In genomic region chr6:132798820-132799538, GRCh38 we compare ENCODE assay signal across 8 cellular contexts. TPM values are rescaled to one million over a fixed set of nuclear protein-coding genes. Genes with fewer than 3 reads are reported as not detected.
DNase-seq lines count a peak whose midpoint lies in the region; ATAC-seq and TF ChIP-seq lines count a peak whose summit lies in the region.

No MANE protein-coding gene starts in this region.

- 18% methylated on average over 17 of the region's 17 CpGs for WGBS in right cardiac atrium
- WGBS in psoas muscle, 3 donors, result 14 to 19% (median 16%) methylated on average over 17 of the region's 17 CpGs

- H3K4me2 ChIP-seq in Loucy (ENCODE audit: low read depth, low read length, poor library complexity, severe bottlenecking) (no peak overlapping the region), SU-DHL-6 (ENCODE audit: low read depth, low read length, poor library complexity, severe bottlenecking) (no peak overlapping the region)

- in situ Hi-C loops in HAP-1 (cut with MboI; ENCODE audit: low sequenced_read_pairs), result loop anchor here (25.0 kb wide), 1 partner anchor 512 kb away; no protein-coding TSS in a partner anchor

- DNase-seq in GM12864 (ENCODE audit: low read depth) (peak; percentile 76), HAP-1 (ENCODE audit: low spot score in 2 of 2) (peak; percentile 79 to 84), amniotic stem cell (lab: John Stamatoyannopoulos, UW) (peak; percentile 24), right cardiac atrium (peak; percentile 70 to 85 (median 75)), psoas muscle (peak; percentile 50 to 76), posterior vena cava (ENCODE audit: low spot score) (no peak)

- H3K79me2 ChIP-seq in Loucy (ENCODE audit: insufficient read depth, low read length) (no peaks in the 10 kb centered on the region), SU-DHL-6 (ENCODE audit: insufficient read depth, low read length) (no peaks in the 10 kb centered on the region)

- TF ChIP-seq CTCF in GM12864 (IDR thresholded peaks at IDR 0.05; ENCODE audit: low read depth, low read length, missing control alignments) (peak; percentile 83), Loucy (conservative IDR thresholded peaks at IDR 0.05; ENCODE audit: low read length) (peak; percentile 91), SU-DHL-6 (IDR thresholded peaks at IDR 0.05; ENCODE audit: insufficient read depth, low read length, poor library complexity, severe bottlenecking) (peak; percentile 86), psoas muscle (IDR thresholded peaks at IDR 0.05) (peak; percentile 72)

- H3K4me1 ChIP-seq in HAP-1, result peaks cover 3% of the 10 kb centered on the region
- H3K4me1 ChIP-seq in Loucy (ENCODE audit: insufficient read depth, low read length, poor library complexity, severe bottlenecking), result peaks cover 5% of the 10 kb centered on the region
- no peaks in the 10 kb centered on the region for H3K4me1 ChIP-seq in right cardiac atrium (ENCODE audit: control insufficient read depth, insufficient read depth, low read length)
- no peaks in the 10 kb centered on the region for H3K4me1 ChIP-seq in psoas muscle

- H3K4me3 ChIP-seq in GM12864 (ENCODE audit: low read depth, low read length), result peak overlapping the region; percentile 72
- H3K4me3 ChIP-seq in HAP-1, result peak overlapping the region; percentile 68
- peak overlapping the region; percentile 91 for H3K4me3 ChIP-seq in Loucy (ENCODE audit: low read length, poor library complexity, severe bottlenecking)
- peak overlapping the region; percentile 64 for H3K4me3 ChIP-seq in SU-DHL-6 (ENCODE audit: insufficient read depth, low read length, poor library complexity, severe bottlenecking)
- peak overlapping the region; percentile 93 for H3K4me3 ChIP-seq in right cardiac atrium (ENCODE audit: low read length)
- H3K4me3 ChIP-seq in psoas muscle, result peak overlapping the region; percentile 72

- no peaks in the 10 kb centered on the region for H4K20me1 ChIP-seq in Loucy (ENCODE audit: insufficient read depth, low read length, poor library complexity, severe bottlenecking)
- no peaks in the 10 kb centered on the region for H4K20me1 ChIP-seq in SU-DHL-6 (ENCODE audit: low read depth, low read length)

- peak; percentile 88 to 91 for ATAC-seq in right cardiac atrium
- peak; percentile 84 to 93 (median 89) for ATAC-seq in psoas muscle

- H3K9me2 ChIP-seq in Loucy (replicated peaks; ENCODE audit: low read depth, low read length) (no peaks in the 10 kb centered on the region), SU-DHL-6 (replicated peaks; ENCODE audit: insufficient read depth, low read length) (no peaks in the 10 kb centered on the region)

- H3K9me3 ChIP-seq in HAP-1, result no peaks in the 10 kb centered on the region
- H3K9me3 ChIP-seq in Loucy (ENCODE audit: insufficient read depth, low read depth, low read length), result no peaks in the 10 kb centered on the region
- no peaks in the 10 kb centered on the region for H3K9me3 ChIP-seq in SU-DHL-6 (ENCODE audit: insufficient read depth, low read length)
- H3K9me3 ChIP-seq in right cardiac atrium (ENCODE audit: control insufficient read depth, low read length), result no peaks in the 10 kb centered on the region
- peaks cover 9% of the 10 kb centered on the region for H3K9me3 ChIP-seq in psoas muscle

- H3K27ac ChIP-seq in SU-DHL-6 (ENCODE audit: low read depth, low read length) (0 out of 2 replicates have a peak overlapping the region, but pooled peaks have one; percentile 14), right cardiac atrium (ENCODE audit: low read length) (no peak overlapping the region), psoas muscle (no peak overlapping the region)

- H2AFZ ChIP-seq in Loucy (ENCODE audit: low read length) (peak overlapping the region; percentile 99), SU-DHL-6 (ENCODE audit: low read depth, low read length, severe bottlenecking) (no peak overlapping the region)

- intact Hi-C loops in right cardiac atrium (cut with DNase I), result loop anchor here in 2 of 4 donors (10.0 kb wide), 2 partner anchors 264 to 274 kb away; partner anchors contain the start of gene TAAR9 (in 1 of the 2)
- intact Hi-C loops in psoas muscle (cut with DNase I), result loop anchor here in 1 of 2 donors (5.0 kb wide), 2 partner anchors 127 to 267 kb away; no protein-coding TSS in a partner anchor
- intact Hi-C loops in posterior vena cava (cut with DNase I), result no loop called here

- H3K9ac ChIP-seq in Loucy (ENCODE audit: low read depth, low read length, poor library complexity, severe bottlenecking), result peak overlapping the region; percentile 80
- H3K9ac ChIP-seq in SU-DHL-6 (ENCODE audit: low read length), result peak overlapping the region; percentile 71; the same call in 1 of the 2 replicates

- H3K27me3 ChIP-seq in HAP-1 (ENCODE audit: low read depth) (no peaks in the 10 kb centered on the region), Loucy (ENCODE audit: insufficient read depth, low read length, poor library complexity, severe bottlenecking) (no peaks in the 10 kb centered on the region), SU-DHL-6 (ENCODE audit: low read length) (no peaks in the 10 kb centered on the region), right cardiac atrium (ENCODE audit: control insufficient read depth, insufficient read depth) (no peaks in the 10 kb centered on the region), psoas muscle (ENCODE audit: insufficient read depth in 3 of 3, low read length in 2 of 3) (no peaks in the 10 kb centered on the region)

- H3F3A ChIP-seq in Loucy (ENCODE audit: low read depth) (no peaks in the 10 kb centered on the region), SU-DHL-6 (ENCODE audit: insufficient read depth) (peaks cover 9% of the 10 kb centered on the region; the same call in 1 of the 2 replicates)

- peaks cover 6% of the 10 kb centered on the region for H3K36me3 ChIP-seq in HAP-1 (replicated peaks)
- H3K36me3 ChIP-seq in Loucy (ENCODE audit: insufficient read depth, low read length), result no peaks in the 10 kb centered on the region
- no peaks in the 10 kb centered on the region for H3K36me3 ChIP-seq in SU-DHL-6 (ENCODE audit: low read length)
- H3K36me3 ChIP-seq in psoas muscle (ENCODE audit: insufficient read depth in 1 of 2, low read depth in 1 of 2), result peaks cover 0 to 15% of the 10 kb centered on the region in 2 donors

RNA-seq across cellular contexts. Expression of gene SLC18B1, which starts 0.5 kb away (rescaled TPM):
- total RNA-seq in right cardiac atrium (1 to 10 TPM; 4.5 to 5.9 (median 5.3) TPM), psoas muscle (1 to 10 TPM in 2 of 4 donors, under 1 TPM in 2; 0.69 to 2.2 (median 1.3) TPM), posterior vena cava (10 to 100 TPM in 1 of 2 donors, 1 to 10 TPM in 1; 6.7 to 10.3 TPM)
- polyA plus RNA-seq in right cardiac atrium (3.1 TPM), psoas muscle (1 to 10 TPM; 1.1 to 2.0 (median 1.3) TPM)

RNA-seq across cellular contexts. Expression of gene RPS12, which starts 15.4 kb away (rescaled TPM):
- 100 to 1,000 TPM; 554 to 686 (median 627) TPM for total RNA-seq in right cardiac atrium
- polyA plus RNA-seq in right cardiac atrium, result 1,063 TPM
- total RNA-seq in psoas muscle, result 100 to 1,000 TPM; 426 to 649 (median 594) TPM
- 1,000 to 10,000 TPM; 1,487 to 2,233 (median 1,787) TPM for polyA plus RNA-seq in psoas muscle
- total RNA-seq in posterior vena cava, result 100 to 1,000 TPM; 813 to 932 TPM

RNA-seq across cellular contexts. Expression of gene VNN2, which starts 41.3 kb away (rescaled TPM):
- 1 to 10 TPM in 3 of 4 donors, under 1 TPM in 1; 0.71 to 2.7 (median 2.2) TPM for total RNA-seq in right cardiac atrium
- polyA plus RNA-seq in right cardiac atrium, result 0.59 TPM
- 1 to 10 TPM in 2 of 4 donors, under 1 TPM in 2; 0.88 to 1.8 (median 1.0) TPM for total RNA-seq in psoas muscle
- polyA plus RNA-seq in psoas muscle, result under 1 TPM in 2 of 3 donors, not detected in 1; 0.22 to 0.38 TPM
- 10 to 100 TPM in 1 of 2 donors, 1 to 10 TPM in 1; 6.6 to 13.1 TPM for total RNA-seq in posterior vena cava
